20 cellular contexts compared by ENCODE assay signal in the genomic region with DNA sequence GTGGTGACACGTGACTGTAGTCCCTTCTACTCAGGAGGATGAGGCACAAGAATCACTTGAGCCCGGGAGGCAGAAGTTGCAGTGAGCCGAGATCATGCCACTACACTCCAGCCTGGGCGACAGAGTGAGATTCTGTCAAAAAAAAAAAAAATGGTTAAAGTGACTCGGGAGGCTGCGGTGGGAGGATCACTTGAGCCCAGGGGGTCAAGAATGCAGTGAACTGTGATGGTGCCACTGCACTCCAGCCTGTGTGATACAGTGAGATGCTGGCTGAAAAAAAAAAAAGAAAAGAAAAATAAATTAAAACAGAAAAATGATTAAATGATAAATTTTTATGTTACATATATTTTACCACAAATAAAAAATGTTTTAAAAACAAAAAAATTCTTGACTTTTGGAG. TPM values are rescaled to one million over a fixed set of nuclear protein-coding genes. Genes with fewer than 3 reads are reported as not detected.
DNase-seq lines count a peak whose midpoint lies in the region; ATAC-seq, FAIRE-seq and TF ChIP-seq lines count a peak whose summit lies in the region.
"Had no signal": no experiment of that assay in that cellular context is flagged by ENCODE, and none has a peak within 500 bp of the region (broad histone marks: within the 10 kb centered on the region; RNA-seq: fewer than 3 reads in every experiment).

No MANE protein-coding gene starts in this region.

- H3K4ac ChIP-seq in H1 (replicated peaks; ENCODE audit: insufficient read length, low read depth, low read length) (no peak overlapping the region), mesendoderm (ENCODE audit: low read depth, low read length) (no peak overlapping the region)

- H3K23ac ChIP-seq in H1 (ENCODE audit: insufficient read length) (no peak overlapping the region), mesendoderm (ENCODE audit: low read length) (no peak overlapping the region)

- H3K79me2 ChIP-seq in H1 (ENCODE audit: control insufficient read depth in 1 of 2, insufficient read depth in 2 of 2, low read length in 2 of 2): no peaks in the 10 kb centered on the region
- H3K79me2 ChIP-seq in mesendoderm (ENCODE audit: control insufficient read depth, insufficient read depth, low read length): no peaks in the 10 kb centered on the region

- no peaks in the 10 kb centered on the region for H3K27me3 ChIP-seq in HUES6 (ENCODE audit: control insufficient read depth, insufficient read depth, low read length)
- no peaks in the 10 kb centered on the region for H3K27me3 ChIP-seq in H1 (replicated peaks in 1 of 4; ENCODE audit: control insufficient read depth in 3 of 4, extremely low read depth in 1 of 4, insufficient read depth in 3 of 4, low read length in 3 of 4)
- no peaks in the 10 kb centered on the region for H3K27me3 ChIP-seq in mesendoderm (ENCODE audit: insufficient read depth, low read length, poor library complexity)
- no peaks in the 10 kb centered on the region for H3K27me3 ChIP-seq in right lobe of liver
- H3K27me3 ChIP-seq: Peyer's patch had no signal

- H3K4me3 ChIP-seq in HUES6 (ENCODE audit: low read depth, low read length) (no peak overlapping the region), H1 (ENCODE audit: extremely low read depth in 1 of 4, insufficient read depth in 2 of 4, low read depth in 3 of 4, low read length in 4 of 4) (no peak overlapping the region), mesendoderm (ENCODE audit: low read length) (no peak overlapping the region), right lobe of liver (no peak overlapping the region)
- H3K4me3 ChIP-seq: GM23248, Peyer's patch had no signal

- POLR2A ChIA-PET in H1 (lab: Charles Lee; ENCODE audit: partially characterized antibody): interaction anchor here (0.6 to 1.9 kb wide), 3 partner anchors 11 to 74 kb away, joined by 3 to 6 read pairs (median 4); no protein-coding TSS in a partner anchor

- no peaks in the 10 kb centered on the region; the same call in 1 of the 2 replicates for H3K23me2 ChIP-seq in H1 (ENCODE audit: low read depth, low read length)

- TF ChIP-seq RAD21 in H1 (IDR thresholded peaks at IDR 0.05 in 1 of 2, conservative IDR thresholded peaks at IDR 0.05 in 1 of 2; ENCODE audit: low read depth in 2 of 2, low read length in 2 of 2): no peak

- H3K56ac ChIP-seq in H1 (replicated peaks; ENCODE audit: insufficient read length, low read depth, low read length): no peak overlapping the region
- H3K56ac ChIP-seq in mesendoderm (ENCODE audit: low read length): no peak overlapping the region

- peak overlapping the region; percentile 54; the same call in 1 of the 2 replicates for H3K18ac ChIP-seq in H1 (ENCODE audit: extremely low read depth, low read length)
- H3K18ac ChIP-seq in mesendoderm (ENCODE audit: low read length): no peak overlapping the region

- TF ChIP-seq CTCF in C4-2B (conservative IDR thresholded peaks at IDR 0.05) (no peak), H1 (IDR thresholded peaks at IDR 0.05; ENCODE audit: control extremely low read depth in 1 of 3, insufficient read depth in 1 of 3, low read depth in 1 of 3, low read length in 3 of 3) (no peak), right lobe of liver (IDR thresholded peaks at IDR 0.05) (no peak), GM20000 (IDR thresholded peaks at IDR 0.05; ENCODE audit: extremely low read depth, missing control alignments) (no peak)

- H2BK20ac ChIP-seq in H1 (ENCODE audit: low read length): no peak overlapping the region; the same call in 1 of the 2 replicates

- no peak overlapping the region for H2BK15ac ChIP-seq in H1 (ENCODE audit: low read length)
- H2BK15ac ChIP-seq in mesendoderm (replicated peaks; ENCODE audit: low read depth): no peak overlapping the region

- WGBS in H1 (ENCODE audit: extremely low coverage in 1 of 2, insufficient coverage in 1 of 2, insufficient read length in 1 of 2, insufficient replicate concordance in 2 of 2, low coverage in 1 of 2, low lambda C conversion rate in 2 of 2, missing lambda C conversion rate in 1 of 2), 2 experiments: 74% methylated on average over 6 of the region's 6 CpGs; no CpG with 5 or more reads in 1 of the 2 experiments
- no CpG with 5 or more reads among the region's 6 CpGs for WGBS in mesendoderm (ENCODE audit: extremely low coverage, insufficient coverage, low lambda C conversion rate)
- WGBS in right lobe of liver (ENCODE audit: insufficient coverage, low coverage, low lambda C conversion rate, missing lambda C conversion rate): 72% methylated on average over 5 of the region's 6 CpGs

- H2BK120ac ChIP-seq in H1 (replicated peaks; ENCODE audit: low read depth, low read length): no peak overlapping the region
- no peak overlapping the region for H2BK120ac ChIP-seq in mesendoderm (ENCODE audit: low read depth, low read length)

- H4K91ac ChIP-seq in H1 (replicated peaks; ENCODE audit: insufficient read length, low read length): peak overlapping the region; percentile 75

- H4K8ac ChIP-seq in H1 (ENCODE audit: extremely low read depth, insufficient read depth, low read length) (no peak overlapping the region), mesendoderm (ENCODE audit: low read depth, low read length) (no peak overlapping the region)

- peak overlapping the region; percentile 78; the same call in 1 of the 2 replicates for H2BK12ac ChIP-seq in H1 (ENCODE audit: low read depth, low read length)

- H3K79me1 ChIP-seq in H1 (ENCODE audit: low read depth, low read length) (no peaks in the 10 kb centered on the region), mesendoderm (ENCODE audit: low read length) (no peaks in the 10 kb centered on the region)

- H2AK5ac ChIP-seq in H1 (ENCODE audit: low read depth, low read length): peak overlapping the region; percentile 24; the same call in 1 of the 2 replicates
- no peak overlapping the region for H2AK5ac ChIP-seq in mesendoderm (ENCODE audit: low read length)

- H4K5ac ChIP-seq in H1 (ENCODE audit: insufficient read length, low read depth, low read length): no peak overlapping the region
- no peak overlapping the region for H4K5ac ChIP-seq in mesendoderm (ENCODE audit: low read length)

- H3K4me2 ChIP-seq in H1 (ENCODE audit: insufficient read depth in 1 of 2, low read depth in 2 of 2, low read length in 2 of 2) (peak overlapping the region; percentile 26 to 49; a peak in 3 of 4 replicates), mesendoderm (ENCODE audit: low read length) (no peak overlapping the region)
- H3K4me2 ChIP-seq: KMS-11 had no signal

- H3K14ac ChIP-seq in H1 (ENCODE audit: insufficient read length): no peak overlapping the region

- H4K20me1 ChIP-seq in H1 (replicated peaks in 1 of 2; ENCODE audit: control insufficient read depth in 1 of 2, insufficient read depth in 2 of 2, low read length in 2 of 2): no peaks in the 10 kb centered on the region

- no peak for FAIRE-seq in H1 (lab: Jason Lieb, UNC)

- no peak for TF ChIP-seq EP300 in H1 (IDR thresholded peaks at IDR 0.05; ENCODE audit: borderline replicate concordance in 1 of 2, low read depth in 2 of 2, low read length in 2 of 2)

- H2BK5ac ChIP-seq in H1 (ENCODE audit: low read depth, low read length) (peak overlapping the region; percentile 91), mesendoderm (ENCODE audit: low read length) (no peak overlapping the region)

- H3K9me3 ChIP-seq in HUES6 (ENCODE audit: control insufficient read depth, insufficient read depth, low read depth, low read length): no peaks in the 10 kb centered on the region
- no peaks in the 10 kb centered on the region for H3K9me3 ChIP-seq in H1 (ENCODE audit: insufficient read depth in 2 of 2, low read depth in 1 of 2, low read length in 1 of 2)
- no peaks in the 10 kb centered on the region for H3K9me3 ChIP-seq in right lobe of liver
- H3K9me3 ChIP-seq: BE2C, Peyer's patch had no signal

- H3K36me3 ChIP-seq in HUES6 (ENCODE audit: control insufficient read depth, insufficient read depth, low read length) (no peaks in the 10 kb centered on the region), H1 (ENCODE audit: control insufficient read depth in 2 of 4, insufficient read depth in 4 of 4, low read length in 3 of 4) (no peaks in the 10 kb centered on the region), mesendoderm (ENCODE audit: control insufficient read depth, insufficient read depth, low read length) (no peaks in the 10 kb centered on the region), right lobe of liver (no peaks in the 10 kb centered on the region)
- H3K36me3 ChIP-seq: BE2C, Peyer's patch had no signal

- H2AFZ ChIP-seq in H1 (ENCODE audit: low read length): no peak overlapping the region
- H2AFZ ChIP-seq: GM23248 had no signal

- CTCF ChIA-PET in H1 (lab: Charles Lee; ENCODE audit: partially characterized antibody): interaction anchor here (1.9 to 3.0 kb wide), 3 partner anchors 9 to 28 kb away, joined by 6 to 31 read pairs (median 7); no protein-coding TSS in a partner anchor

- TF ChIP-seq POLR2A in H1 (IDR thresholded peaks at IDR 0.05; ENCODE audit: control extremely low read depth in 1 of 2, low read depth in 2 of 2, low read length in 2 of 2): no peak
- no peak for TF ChIP-seq POLR2A in right lobe of liver (IDR thresholded peaks at IDR 0.05)

- H3K4me1 ChIP-seq in HUES6 (ENCODE audit: control insufficient read depth, insufficient read depth, low read length) (peaks cover 24% of the 10 kb centered on the region), H1 (replicated peaks in 1 of 4; ENCODE audit: control insufficient read depth in 3 of 4, insufficient read depth in 4 of 4, low read length in 3 of 4) (peaks cover 6 to 8% (median 7%) of the 10 kb centered on the region in 4 experiments; a peak in 4 of 7 replicates), mesendoderm (ENCODE audit: control insufficient read depth, low read depth, low read length) (no peaks in the 10 kb centered on the region), right lobe of liver (no peaks in the 10 kb centered on the region)
- H3K4me1 ChIP-seq: BE2C, Peyer's patch had no signal

- ATAC-seq in right lobe of liver: no peak
- no peak for ATAC-seq in GM18519 (IDR thresholded peaks at IDR 0.05; ENCODE audit: low FRiP score, unreplicated experiment)

- H3K9ac ChIP-seq in HUES6 (ENCODE audit: low read length) (no peak overlapping the region), H1 (replicated peaks in 1 of 4; ENCODE audit: extremely low read depth in 1 of 4, low read depth in 3 of 4, low read length in 3 of 4) (peak overlapping the region in 1 of 4 experiments; percentile 38; a peak in 1 of 7 replicates), mesendoderm (ENCODE audit: low read length) (no peak overlapping the region)
- H3K9ac ChIP-seq: GM23248, KMS-11 had no signal

- intact Hi-C loops in right lobe of liver (cut with DNase I): no loop called here

- no peak for DNase-seq in H1 (ENCODE audit: low read depth in 1 of 2, low spot score in 2 of 2)
- peak; percentile 40 for DNase-seq in mesendoderm
- no peak for DNase-seq in right lobe of liver
- DNase-seq in GM20000 (ENCODE audit: low spot score): no peak
- DNase-seq in activated effector memory CD4-positive, alpha-beta T cell treated with Interleukin-2 at 50 U/mL for 16 hours: no peak
- DNase-seq: ACHN, BE2C, Calu3, GM23248, HCEC 1CT, MM.1S, NCI-H1694, NCI-H510A, Peyer's patch, SHP77 treated with DMSO at 0.1 percent for 48 hours had no signal

- H3K27ac ChIP-seq in C4-2B: peak overlapping the region; percentile 57
- H3K27ac ChIP-seq in HUES6 (ENCODE audit: low read depth, low read length): 0 out of 2 replicates have a peak overlapping the region, but pooled peaks have one; percentile 10
- H3K27ac ChIP-seq in H1 (ENCODE audit: low read depth, low read length): peak overlapping the region; percentile 87
- no peak overlapping the region for H3K27ac ChIP-seq in mesendoderm (ENCODE audit: low read depth, low read length)
- no peak overlapping the region for H3K27ac ChIP-seq in right lobe of liver
- H3K27ac ChIP-seq: GM23248, KMS-11, Peyer's patch had no signal

RNA-seq across cellular contexts. Expression of gene KLF4, which starts 51.9 kb away (rescaled TPM):
- total RNA-seq in H1 (2021; fragmentation: NEBNext Ultra II Directional; extraction: Animal tissue kit (Norgen Biotek cat#: 25700)): 2.8 and 3.1 TPM in 2 replicates
- 0.77 and 1.9 TPM in 2 replicates for polyA plus RNA-seq in H1 (2011; rRNA removed)
- polyA plus RNA-seq in H1 (2011; cell fraction: cytosol; rRNA removed): 0.92 TPM
- 2.5 TPM for polyA plus RNA-seq in H1 (2011; cell fraction: nucleus; rRNA removed)
- 0.90 to 1.6 TPM (median 1.3 TPM) in 4 replicates for polyA plus RNA-seq in H1 (2012, experiment 1 of 2)
- 0.67 TPM for polyA plus RNA-seq in H1 (2012, experiment 2 of 2)
- 1.4 TPM for polyA plus RNA-seq in H1 (2013, experiment 1 of 2)
- polyA plus RNA-seq in H1 (2013, experiment 2 of 2): 1.5 TPM
- polyA minus RNA-seq in H1 (2011; rRNA and poly(A)+ RNA removed): 0.63 and 1.0 TPM in 2 replicates
- polyA minus RNA-seq in H1 (2011; cell fraction: cytosol; rRNA and poly(A)+ RNA removed): 1.2 TPM
- polyA minus RNA-seq in H1 (2011; cell fraction: nucleus; rRNA and poly(A)+ RNA removed): 6.7 TPM
- polyA plus RNA-seq in mesendoderm (2013, experiment 1 of 2): 3.1 TPM
- 3.7 TPM for polyA plus RNA-seq in mesendoderm (2013, experiment 2 of 2)
- total RNA-seq in right lobe of liver: 10 to 100 TPM in 2 of 6 experiments, 1 to 10 TPM in 4; 1.5 to 12.4 (median 5.9) TPM
- total RNA-seq: OCI-LY7 had no signal

Comparison
In these comparisons a context has a peak if more than half of its experiments do, and no peak if none do; other contexts are left out.
1. H3K27ac ChIP-seq: peak in C4-2B (single experiment), HUES6 (single experiment) and H1 (single experiment); none in mesendoderm (single experiment) and right lobe of liver (0 of 3).